ENCODE assay signal across 1 cellular context in genomic region chr1:115074839-115075534, GRCh38.
TF ChIP-seq lines count a peak whose summit lies in the region.

No MANE protein-coding gene starts in this region.

TF ChIP-seq in GM23338, 12 proteins besides CTCF, POLR2A, EP300 and RAD21 (continued from another document):
- TF ChIP-seq ZNF462 (CRISPR knock-in tag; IDR thresholded peaks at IDR 0.05) (no peak), EZH2 (IDR thresholded peaks at IDR 0.05; ENCODE audit: low read depth, unreplicated experiment) (no peak), REST (IDR thresholded peaks at IDR 0.05; ENCODE audit: unreplicated experiment) (no peak), CREB1 (CRISPR knock-in tag; IDR thresholded peaks at IDR 0.05; ENCODE audit: low read depth) (no peak), POLR2AphosphoS5 (IDR thresholded peaks at IDR 0.05; ENCODE audit: low read depth) (no peak)
